9 cellular contexts compared by ENCODE assay signal in the genomic region with DNA sequence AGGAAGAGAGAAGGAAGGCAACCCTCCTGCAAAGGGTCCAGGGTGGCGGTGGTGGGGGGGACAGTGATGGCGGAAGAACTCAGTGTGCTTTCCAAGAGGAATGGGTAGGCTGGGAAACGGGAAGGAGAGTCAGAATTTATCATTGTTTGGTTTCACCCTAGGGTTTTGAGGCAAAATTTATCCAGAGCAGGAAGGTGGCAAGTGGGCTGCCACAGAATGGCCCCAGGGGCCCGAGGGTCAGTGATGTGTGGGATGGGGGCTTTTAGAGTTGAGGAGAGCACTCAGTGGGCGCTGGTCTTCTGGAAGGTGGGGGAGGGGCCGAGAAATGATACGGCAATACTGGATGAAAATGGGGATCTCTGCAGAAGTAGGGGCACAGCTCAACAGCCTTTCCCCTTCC.
A peak's percentile ranks its signal among the peaks of the same experiment; 100 is the strongest.
DNase-seq lines count a peak whose midpoint lies in the region; ATAC-seq lines count a peak whose summit lies in the region.
"Had no signal": no experiment of that assay in that cellular context is flagged by ENCODE, and none has a peak within 500 bp of the region (broad histone marks: within the 10 kb centered on the region; RNA-seq: fewer than 3 reads in every experiment).

No MANE protein-coding gene starts in this region.

- H3K27ac Mint-ChIP-seq in activated naive CD8-positive, alpha-beta T cell treated with anti-CD3 and anti-CD28 coated beads, Interleukin-2, amount 50 U/mL, for 24 hours: peak overlapping the region; percentile 7

- H3K9ac ChIP-seq in ES-I3 (ENCODE audit: low read depth, low read length): peak overlapping the region; percentile 21; the same call in 1 of the 2 replicates

- H3K4me3 Mint-ChIP-seq in activated naive CD8-positive, alpha-beta T cell treated with anti-CD3 and anti-CD28 coated beads, Interleukin-2, amount 50 U/mL, for 24 hours: no peak overlapping the region

- H3K4me1 Mint-ChIP-seq in activated naive CD8-positive, alpha-beta T cell treated with anti-CD3 and anti-CD28 coated beads, Interleukin-2, amount 50 U/mL, for 24 hours: peaks cover 44% of the 10 kb centered on the region

- H3K4me3 ChIP-seq in iPS-18c (ENCODE audit: insufficient read depth, low read depth, low read length) (peak overlapping the region; percentile 46), skin epidermis (peak overlapping the region in 1 of 7 experiments; percentile 86)

- H3K36me3 Mint-ChIP-seq in activated naive CD8-positive, alpha-beta T cell treated with anti-CD3 and anti-CD28 coated beads, Interleukin-2, amount 50 U/mL, for 24 hours (ENCODE audit: low read depth): peaks cover 25% of the 10 kb centered on the region

- ATAC-seq in activated naive CD8-positive, alpha-beta T cell treated with anti-CD3 and anti-CD28 coated beads, Interleukin-2, amount 50 U/mL, for 24 hours: no peak
- no peak for ATAC-seq in HG03571 (IDR thresholded peaks at IDR 0.05; ENCODE audit: unreplicated experiment)
- ATAC-seq: stimulated activated naive CD8-positive, alpha-beta T cell treated with anti-CD3 and anti-CD28 coated beads, Interleukin-15, Interleukin-2, amounts not matched to agents 100 U/mL and 50 U/mL, for 24 hours had no signal

- H3K9me3 ChIP-seq in ES-I3 (ENCODE audit: control insufficient read depth, insufficient read depth, low read length): no peaks in the 10 kb centered on the region
- H3K9me3 ChIP-seq in iPS-18c (ENCODE audit: control insufficient read depth, insufficient read depth, low read length): no peaks in the 10 kb centered on the region

- no peaks in the 10 kb centered on the region for H3K27me3 Mint-ChIP-seq in activated naive CD8-positive, alpha-beta T cell treated with anti-CD3 and anti-CD28 coated beads, Interleukin-2, amount 50 U/mL, for 24 hours

- H3K36me3 ChIP-seq in ES-I3 (ENCODE audit: insufficient read depth, low read length): peaks cover 12% of the 10 kb centered on the region

- peaks cover 23% of the 10 kb centered on the region for H3K4me1 ChIP-seq in ES-I3 (ENCODE audit: insufficient read depth, low read length)

- no peak for DNase-seq in activated naive CD8-positive, alpha-beta T cell treated with anti-CD3 and anti-CD28 coated beads, Interleukin-2, amount 50 U/mL, for 24 hours
- no peak for DNase-seq in activated CD4-positive, CD25-positive, alpha-beta regulatory T cell (lab: John Stamatoyannopoulos, UW)
- DNase-seq in NCI-H2171 (lab: John Stamatoyannopoulos, UW) (no peak), NK-92 (lab: John Stamatoyannopoulos, UW; ENCODE audit: unreplicated experiment) (no peak)
- DNase-seq: stimulated activated naive CD8-positive, alpha-beta T cell treated with anti-CD3 and anti-CD28 coated beads, Interleukin-15, Interleukin-2, amounts not matched to agents 100 U/mL and 50 U/mL, for 24 hours had no signal

- no peaks in the 10 kb centered on the region for H3K9me3 Mint-ChIP-seq in activated naive CD8-positive, alpha-beta T cell treated with anti-CD3 and anti-CD28 coated beads, Interleukin-2, amount 50 U/mL, for 24 hours

- H3K27ac ChIP-seq in skin epidermis: peak overlapping the region in 17 of 21 experiments; percentile 39 to 99 (median 96)
